ENCODE assay signal across 11 cellular contexts in the genomic region with DNA sequence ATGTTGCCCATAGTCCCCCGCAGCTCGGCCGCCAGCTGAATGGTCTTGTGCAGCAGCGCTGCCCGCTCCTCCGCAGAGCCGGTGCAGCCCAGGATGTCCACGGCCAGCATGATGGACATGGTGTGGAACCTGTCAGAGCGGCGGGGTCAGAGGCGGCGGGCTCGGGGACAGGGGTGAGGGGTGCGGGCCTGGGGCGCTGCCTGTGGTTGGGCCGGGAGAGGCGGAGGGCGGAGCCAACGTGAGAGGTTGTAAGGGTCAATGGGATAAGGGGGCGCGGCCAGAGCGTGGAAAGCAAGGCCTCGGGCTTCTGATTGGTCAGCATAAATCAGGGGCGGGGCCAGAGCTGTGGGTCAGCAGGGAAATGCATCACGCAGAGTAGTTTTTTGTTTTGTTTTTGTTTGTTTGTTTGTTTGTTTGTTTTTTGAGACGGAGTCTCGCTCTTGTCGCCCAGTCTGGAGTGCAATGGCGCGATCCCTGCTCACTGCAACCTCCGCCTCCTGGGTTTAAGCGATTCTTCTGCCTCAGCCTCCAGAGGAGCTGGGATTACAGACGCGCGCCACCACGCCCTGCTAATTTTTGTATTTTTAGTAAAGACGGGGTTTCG. TPM values are rescaled to one million over a fixed set of nuclear protein-coding genes. Genes with fewer than 3 reads are reported as not detected.
DNase-seq lines count a peak whose midpoint lies in the region; ATAC-seq and TF ChIP-seq lines count a peak whose summit lies in the region.
"Had no signal": no experiment of that assay in that cellular context is flagged by ENCODE, and none has a peak within 500 bp of the region (broad histone marks: within the 10 kb centered on the region; RNA-seq: fewer than 3 reads in every experiment).

No MANE protein-coding gene starts in this region.

- no peak for ATAC-seq in HG02870 (IDR thresholded peaks at IDR 0.05; ENCODE audit: unreplicated experiment)

- H3K4me1 ChIP-seq in colonic mucosa, result no peaks in the 10 kb centered on the region
- H3K4me1 ChIP-seq in smooth muscle cell (ENCODE audit: low read depth), result peaks cover 4% of the 10 kb centered on the region

- H4K20me1 ChIP-seq in smooth muscle cell (ENCODE audit: low read depth), result no peaks in the 10 kb centered on the region

- H3K27me3 ChIP-seq in colonic mucosa, result no peaks in the 10 kb centered on the region
- peaks cover 9% of the 10 kb centered on the region for H3K27me3 ChIP-seq in kidney epithelial cell (ENCODE audit: control insufficient read depth, insufficient read depth, low read length)
- H3K27me3 ChIP-seq in smooth muscle cell (ENCODE audit: low read depth), result no peaks in the 10 kb centered on the region

- peak overlapping the region; percentile 92 for H3K4me2 ChIP-seq in smooth muscle cell

- H3K4me3 ChIP-seq in HFF-Myc (replicated peaks; ENCODE audit: low read depth, low read length), result peak overlapping the region; percentile 36
- no peak overlapping the region for H3K4me3 ChIP-seq in colonic mucosa
- peak overlapping the region; percentile 5 for H3K4me3 ChIP-seq in kidney epithelial cell (ENCODE audit: low read depth, low read length)
- peak overlapping the region; percentile 53 for H3K4me3 ChIP-seq in smooth muscle cell

- 8% methylated on average over 38 of the region's 38 CpGs for WGBS in smooth muscle cell (ENCODE audit: low lambda C conversion rate)

- intact Hi-C loops in colonic mucosa (cut with DNase I), result no loop called here

- H3K9ac ChIP-seq in colonic mucosa (ENCODE audit: low read depth in 2 of 2, low read length in 2 of 2) (no peak overlapping the region), smooth muscle cell (ENCODE audit: low read depth) (peak overlapping the region; percentile 43)

- H3K9me3 ChIP-seq in colonic mucosa, result no peaks in the 10 kb centered on the region
- H3K9me3 ChIP-seq in smooth muscle cell (replicated peaks; ENCODE audit: low read depth), result no peaks in the 10 kb centered on the region

- H3K27ac ChIP-seq in colonic mucosa (no peak overlapping the region), smooth muscle cell (ENCODE audit: low read depth) (peak overlapping the region; percentile 41)

- TF ChIP-seq CTCF in HFF-Myc (IDR thresholded peaks at IDR 0.05; ENCODE audit: low read depth, low read length, missing control alignments) (no peak), colonic mucosa (IDR thresholded peaks at IDR 0.05) (no peak), kidney epithelial cell (IDR thresholded peaks at IDR 0.05; ENCODE audit: insufficient read depth, low read length, poor library complexity, severe bottlenecking) (no peak), smooth muscle cell (IDR thresholded peaks at IDR 0.05; ENCODE audit: borderline replicate concordance, insufficient read depth, poor library complexity, severe bottlenecking) (no peak)

- no peaks in the 10 kb centered on the region for H3F3A ChIP-seq in smooth muscle cell (ENCODE audit: low read depth)

- peak overlapping the region; percentile 82 for H2AFZ ChIP-seq in smooth muscle cell (ENCODE audit: low read depth)

- H3K36me3 ChIP-seq in colonic mucosa (no peaks in the 10 kb centered on the region), kidney epithelial cell (ENCODE audit: control insufficient read depth, insufficient read depth, low read length) (no peaks in the 10 kb centered on the region), smooth muscle cell (ENCODE audit: low read depth) (no peaks in the 10 kb centered on the region)

- H3K79me2 ChIP-seq in smooth muscle cell (ENCODE audit: low read depth), result no peaks in the 10 kb centered on the region

- DNase-seq in HFF-Myc (ENCODE audit: extremely low read depth, low read depth) (no peak), colonic mucosa (peak; percentile 80), kidney epithelial cell (ENCODE audit: low read depth) (peak; percentile 14), smooth muscle cell (lab: John Stamatoyannopoulos, UW; ENCODE audit: unreplicated experiment) (peak; percentile 47), hepatic stellate cell (ENCODE audit: low spot score) (no peak), NCI-H2227 treated with DMSO at 0.1 percent for 48 hours (lab: John Stamatoyannopoulos, UW) (no peak), T-helper 2 cell (no peak)
- DNase-seq: activated T-cell treated with anti-CD3 and anti-CD28 coated beads for 4 hours, naive B cell, NCI-H1092 had no signal

RNA-seq across cellular contexts. Expression of a gene that starts 6.8 kb away (rescaled TPM):
- total RNA-seq in colonic mucosa, result 10 to 100 TPM; 25.8 to 29.8 TPM
- total RNA-seq in kidney epithelial cell, result 13.3 and 13.4 TPM in 2 replicates
- total RNA-seq in smooth muscle cell, result 6.5 and 7.3 TPM in 2 replicates
- polyA plus RNA-seq in smooth muscle cell, result 11.5 and 12.3 TPM in 2 replicates

RNA-seq across cellular contexts. Expression of a gene that starts 26.1 kb away (rescaled TPM):
- total RNA-seq in colonic mucosa, result under 1 TPM; 0.05 to 0.07 TPM
- total RNA-seq in kidney epithelial cell, result not detected in 2 replicates
- not detected in 2 replicates for total RNA-seq in smooth muscle cell
- polyA plus RNA-seq in smooth muscle cell, result 0.22 TPM in 1 of 2 replicates, not detected in the other

RNA-seq across cellular contexts. Expression of a gene that starts 26.5 kb away (rescaled TPM):
- total RNA-seq in colonic mucosa (10 to 100 TPM in 1 of 2 donors, 1 to 10 TPM in 1; 8.9 to 23.8 TPM), kidney epithelial cell (36.5 and 43.6 TPM in 2 replicates), smooth muscle cell (5.6 and 11.9 TPM in 2 replicates)
- 33.8 and 34.7 TPM in 2 replicates for polyA plus RNA-seq in smooth muscle cell

RNA-seq across cellular contexts. Expression of a gene that starts 35.1 kb away (rescaled TPM):
- total RNA-seq in colonic mucosa (under 1 TPM in 1 of 2 donors, not detected in 1; 0.12 TPM), kidney epithelial cell (0.07 TPM in 1 of 2 replicates, not detected in the other), smooth muscle cell (not detected in 2 replicates)
- 0.33 and 0.41 TPM in 2 replicates for polyA plus RNA-seq in smooth muscle cell

RNA-seq across cellular contexts. Expression of a gene that starts 36.5 kb away (rescaled TPM):
- 1 to 10 TPM; 3.5 TPM for total RNA-seq in colonic mucosa
- 0.17 and 0.27 TPM in 2 replicates for total RNA-seq in kidney epithelial cell
- total RNA-seq in smooth muscle cell, result 1.5 TPM in 1 of 2 replicates, not detected in the other
- 0.54 and 0.83 TPM in 2 replicates for polyA plus RNA-seq in smooth muscle cell

Comparison
In these comparisons a context has a peak if more than half of its experiments do, and no peak if none do; other contexts are left out.
1. DNase-seq: peak in colonic mucosa (single experiment), kidney epithelial cell (single experiment) and smooth muscle cell (single experiment); none in HFF-Myc (single experiment), hepatic stellate cell (single experiment), NCI-H2227 treated with DMSO at 0.1 percent for 48 hours (single experiment) and T-helper 2 cell (0 of 5).